In the genomic region with DNA sequence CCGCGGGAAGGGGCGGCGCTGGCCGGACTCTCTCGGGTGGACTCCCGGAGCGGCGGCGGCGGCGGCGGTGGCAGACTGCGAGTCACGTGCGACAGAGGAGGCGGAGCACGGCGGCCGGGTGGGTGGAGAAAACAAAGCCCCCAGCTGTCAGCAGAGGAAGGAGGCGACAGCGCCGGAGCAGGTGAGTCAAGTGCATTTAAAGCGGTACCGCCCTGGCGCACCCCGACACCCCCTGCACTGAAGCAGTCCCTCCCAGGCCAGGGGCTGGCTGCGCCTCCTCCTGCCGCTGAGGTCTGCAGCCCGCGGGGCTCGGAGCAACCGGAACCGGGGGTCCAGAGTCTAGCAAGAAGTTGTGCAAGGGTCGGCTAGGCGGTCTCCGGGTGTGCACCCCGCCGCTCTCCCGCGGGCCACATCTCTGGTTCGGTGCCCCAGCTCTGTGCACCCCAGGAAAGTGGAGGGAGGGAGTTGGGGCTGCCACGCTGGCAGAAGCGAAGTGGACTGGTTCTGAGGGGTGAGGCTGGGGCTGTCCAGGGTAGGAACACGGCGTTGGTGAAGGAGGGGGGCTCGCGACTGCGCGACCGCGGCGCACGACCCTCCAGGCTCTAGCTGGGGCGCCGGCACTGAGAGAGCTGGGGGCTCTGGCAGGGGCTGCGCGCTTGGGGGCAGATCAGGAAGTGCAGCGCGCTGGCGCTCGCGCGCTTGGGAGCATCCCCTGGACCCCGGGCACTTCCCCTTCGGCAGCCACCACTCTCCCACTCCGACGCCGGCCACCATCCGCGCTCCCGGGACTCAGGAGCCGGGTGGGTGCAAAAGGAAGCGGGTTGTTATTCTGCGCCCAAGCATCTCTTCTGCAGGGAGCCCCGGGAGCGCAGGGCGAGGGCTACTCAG, we compare ENCODE assay signal across 8 cellular contexts.
DNase-seq lines count a peak whose midpoint lies in the region; ATAC-seq and TF ChIP-seq lines count a peak whose summit lies in the region.

No MANE protein-coding gene starts in this region.

- peak overlapping the region in 1 of 2 experiments; percentile 98 for H3K23ac ChIP-seq in mesenchymal stem cell (ENCODE audit: low read length in 2 of 2)

- peak overlapping the region; percentile 83 for H3K4me3 Mint-ChIP-seq in activated CD8-positive, alpha-beta T cell treated with anti-CD3 and anti-CD28 coated beads for 36 hours

- peaks cover 29% of the 10 kb centered on the region for H3K27me3 ChIP-seq in A673 (replicated peaks; ENCODE audit: insufficient read depth, low read depth, low read length, poor library complexity)
- peaks cover 85% of the 10 kb centered on the region for H3K27me3 ChIP-seq in ectodermal cell (ENCODE audit: control insufficient read depth, insufficient read depth, low read length, poor library complexity, severe bottlenecking)
- peaks cover 0 to 21% of the 10 kb centered on the region in 2 experiments for H3K27me3 ChIP-seq in mesenchymal stem cell (ENCODE audit: control insufficient read depth in 1 of 2, insufficient read depth in 1 of 2, low read length in 2 of 2)

- no peaks in the 10 kb centered on the region for H3K36me3 Mint-ChIP-seq in activated CD8-positive, alpha-beta T cell treated with anti-CD3 and anti-CD28 coated beads for 36 hours (ENCODE audit: low read depth)

- H2BK5ac ChIP-seq in mesenchymal stem cell (ENCODE audit: low read depth, low read length, poor library complexity, severe bottlenecking), result no peak overlapping the region

- peak overlapping the region; percentile 81 for H3K9ac ChIP-seq in mesenchymal stem cell (ENCODE audit: low read length)

- no peak for TF ChIP-seq CTCF in A673 (conservative IDR thresholded peaks at IDR 0.05; ENCODE audit: low read depth, low read length)
- no peak for TF ChIP-seq CTCF in activated CD8-positive, alpha-beta T cell treated with anti-CD3 and anti-CD28 coated beads for 36 hours (IDR thresholded peaks at IDR 0.05)

- H3K4me2 ChIP-seq in mesenchymal stem cell (ENCODE audit: low read length, poor library complexity, severe bottlenecking), result peak overlapping the region; percentile 84

- H3K27ac ChIP-seq in A673 (ENCODE audit: low read depth, low read length, poor library complexity, severe bottlenecking), result no peak overlapping the region
- no peak overlapping the region for H3K27ac ChIP-seq in ectodermal cell (ENCODE audit: insufficient read depth, low read depth, low read length, poor library complexity, severe bottlenecking)
- H3K27ac ChIP-seq in mesenchymal stem cell (ENCODE audit: low read length, poor library complexity, severe bottlenecking), result no peak overlapping the region

- H3K27ac Mint-ChIP-seq in activated CD8-positive, alpha-beta T cell treated with anti-CD3 and anti-CD28 coated beads for 36 hours, result no peak overlapping the region

- peak overlapping the region; percentile 34 for H2BK15ac ChIP-seq in mesenchymal stem cell (ENCODE audit: low read depth, poor library complexity, severe bottlenecking)

- WGBS in ectodermal cell, 2 experiments, result 1% methylated on average over 77 to 78 of the region's 78 CpGs
- under 1% methylated on average over 76 of the region's 78 CpGs for WGBS in mesenchymal stem cell

- no peak overlapping the region for H2AK5ac ChIP-seq in mesenchymal stem cell (ENCODE audit: low read length, severe bottlenecking)

- no peaks in the 10 kb centered on the region for H3K9me3 ChIP-seq in A673 (ENCODE audit: low read depth, low read length, poor library complexity, severe bottlenecking)
- no peaks in the 10 kb centered on the region for H3K9me3 ChIP-seq in ectodermal cell (ENCODE audit: control insufficient read depth, low read length)
- H3K9me3 ChIP-seq in mesenchymal stem cell (ENCODE audit: control insufficient read depth, low read length), result no peaks in the 10 kb centered on the region

- peak overlapping the region; percentile 86 for H2AFZ ChIP-seq in mesenchymal stem cell (ENCODE audit: low read depth, low read length)

- H3K4me3 ChIP-seq in A673 (ENCODE audit: low read depth, low read length, poor library complexity, severe bottlenecking) (peak overlapping the region; percentile 61), ectodermal cell (ENCODE audit: insufficient read depth, low read depth, low read length) (peak overlapping the region; percentile 62), mesenchymal stem cell (ENCODE audit: insufficient read depth in 1 of 2, low read depth in 1 of 2, low read length in 2 of 2) (peak overlapping the region; percentile 70 to 78)

- DNase-seq in A673 (ENCODE audit: low spot score) (peak; percentile 68), NCI-H524 (lab: John Stamatoyannopoulos, UW) (peak; percentile 67 to 72), mesenchymal stem cell (peak; percentile 69)
- peak; percentile 88 for DNase-seq in activated CD8-positive, alpha-beta T cell treated with anti-CD3 and anti-CD28 coated beads for 36 hours
- DNase-seq in stimulated activated CD8-positive, alpha-beta memory T cell treated with anti-CD3 and anti-CD28 coated beads, Interleukin-12 subunit alpha, Interleukin-12 subunit beta, amount 100 ng/mL, for 24 hours (ENCODE audit: extremely low read depth), result peak; percentile 61

- POLR2A ChIA-PET in A673 (lab: Charles Lee; ENCODE audit: low non-redundant PET), result no interaction called here
- POLR2A ChIA-PET in activated CD8-positive, alpha-beta T cell treated with anti-CD3 and anti-CD28 coated beads for 36 hours (lab: Charles Lee), result interaction anchor here (0.7 to 1.6 kb wide), 3 partner anchors 10 to 111 kb away, joined by 3 read pairs; no protein-coding TSS in a partner anchor

- CTCF ChIA-PET in A673 (lab: Charles Lee), result no interaction called here
- CTCF ChIA-PET in activated CD8-positive, alpha-beta T cell treated with anti-CD3 and anti-CD28 coated beads for 36 hours (lab: Charles Lee), result interaction anchor here (0.6 to 1.0 kb wide), 2 partner anchors 8 to 152 kb away, joined by 3 read pairs; no protein-coding TSS in a partner anchor

- no peak overlapping the region for H2BK120ac ChIP-seq in mesenchymal stem cell (ENCODE audit: low read depth, low read length)

- no peaks in the 10 kb centered on the region for H3K9me3 Mint-ChIP-seq in activated CD8-positive, alpha-beta T cell treated with anti-CD3 and anti-CD28 coated beads for 36 hours

- H3K14ac ChIP-seq in mesenchymal stem cell (ENCODE audit: low read length in 2 of 2), result peak overlapping the region in 1 of 2 experiments; percentile 97

- H3K4me1 ChIP-seq in A673 (ENCODE audit: insufficient read depth, low read length, poor library complexity, severe bottlenecking) (peaks cover 15% of the 10 kb centered on the region), ectodermal cell (ENCODE audit: control insufficient read depth, insufficient read depth, low read length) (peaks cover 17% of the 10 kb centered on the region), mesenchymal stem cell (ENCODE audit: control insufficient read depth, insufficient read depth, low read depth, low read length) (peaks cover 13% of the 10 kb centered on the region)

- intact Hi-C loops in A673 (cut with micrococcal nuclease; ENCODE audit: unreplicated experiment), result no loop called here
- intact Hi-C loops in activated CD8-positive, alpha-beta T cell treated with anti-CD3 and anti-CD28 coated beads for 36 hours (cut with micrococcal nuclease), result loop anchor here (5.0 kb wide), 1 partner anchor 65 kb away; the partner anchor contains the start of gene MAPRE2

- BruUV-seq in A673 (replicated peaks; lab: Mats Ljungman, UMichigan), result no TSS peak

- peak overlapping the region in 1 of 2 experiments; percentile 47 for H3K4ac ChIP-seq in mesenchymal stem cell (ENCODE audit: low read depth in 1 of 2, low read length in 2 of 2)

- H3K36me3 ChIP-seq in A673 (ENCODE audit: insufficient read depth, low read length, poor library complexity, severe bottlenecking) (no peaks in the 10 kb centered on the region), ectodermal cell (ENCODE audit: control insufficient read depth, insufficient read depth, low read length) (no peaks in the 10 kb centered on the region), mesenchymal stem cell (ENCODE audit: control insufficient read depth in 1 of 2, insufficient read depth in 2 of 2, low read depth in 1 of 2, low read length in 2 of 2) (no peaks in the 10 kb centered on the region)

- peak overlapping the region in 1 of 2 experiments; percentile 91 for H2BK12ac ChIP-seq in mesenchymal stem cell (ENCODE audit: low read length in 2 of 2)

- no peaks in the 10 kb centered on the region for H3K79me1 ChIP-seq in mesenchymal stem cell (replicated peaks; ENCODE audit: low read length, poor library complexity, severe bottlenecking)

- no peaks in the 10 kb centered on the region for H3K27me3 Mint-ChIP-seq in activated CD8-positive, alpha-beta T cell treated with anti-CD3 and anti-CD28 coated beads for 36 hours

- H3K18ac ChIP-seq in mesenchymal stem cell (ENCODE audit: low read depth in 1 of 2, low read length in 2 of 2), result peak overlapping the region in 1 of 2 experiments; percentile 93

- ATAC-seq in GM18909 (IDR thresholded peaks at IDR 0.05; ENCODE audit: poor library complexity, unreplicated experiment) (peak; percentile 69), HG03196 (IDR thresholded peaks at IDR 0.05; ENCODE audit: unreplicated experiment) (peak; percentile 54)
- peak; percentile 78 for ATAC-seq in activated CD8-positive, alpha-beta T cell treated with anti-CD3 and anti-CD28 coated beads for 36 hours

- H4K8ac ChIP-seq in mesenchymal stem cell (ENCODE audit: low read length), result peak overlapping the region; percentile 31

- H4K91ac ChIP-seq in mesenchymal stem cell (ENCODE audit: low read length), result no peak overlapping the region

- peaks cover 30% of the 10 kb centered on the region for H3K4me1 Mint-ChIP-seq in activated CD8-positive, alpha-beta T cell treated with anti-CD3 and anti-CD28 coated beads for 36 hours (ENCODE audit: low read depth)
